8 cellular contexts compared by ENCODE assay signal in the genomic region with DNA sequence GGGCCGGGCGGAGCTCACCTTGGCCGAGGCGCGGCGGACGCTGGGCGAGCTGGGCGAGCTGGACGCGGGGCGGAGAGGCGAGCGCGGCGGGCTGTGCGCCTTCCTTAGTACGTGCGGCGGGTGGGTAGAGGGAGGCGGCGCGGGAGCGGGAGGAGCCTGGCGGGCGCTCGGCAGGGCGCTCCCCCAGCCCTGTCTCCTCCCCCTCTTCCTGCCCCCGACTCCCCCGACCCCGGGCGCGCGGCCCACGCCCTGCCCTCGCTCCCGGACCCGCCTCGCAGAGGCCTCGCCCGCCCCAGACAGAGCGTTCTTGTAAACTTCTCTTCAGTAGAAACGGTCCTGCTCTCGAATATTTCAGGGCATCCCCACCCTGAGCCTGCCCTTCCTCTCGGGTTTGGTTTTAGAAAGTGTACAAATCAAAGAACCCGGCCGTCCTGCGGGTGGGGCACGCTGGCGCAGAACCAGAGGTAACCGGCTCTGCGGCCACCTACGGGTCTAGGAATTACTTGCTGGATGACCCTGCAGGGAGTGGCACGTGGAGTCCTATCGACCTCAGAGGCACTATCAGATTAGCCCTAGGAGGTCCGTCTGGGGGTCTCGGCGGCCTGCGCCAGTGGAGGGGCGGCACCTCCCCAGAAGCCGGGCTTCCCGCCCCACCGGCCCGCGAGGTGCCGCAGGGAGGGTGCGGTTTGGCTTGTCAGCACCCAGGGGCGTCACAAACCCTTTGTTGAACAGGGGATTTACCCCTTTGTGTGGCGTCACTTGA. TPM values are rescaled to one million over a fixed set of nuclear protein-coding genes. Genes with fewer than 3 reads are reported as not detected.
DNase-seq lines count a peak whose midpoint lies in the region; ATAC-seq and TF ChIP-seq lines count a peak whose summit lies in the region.

A gene with protein sequence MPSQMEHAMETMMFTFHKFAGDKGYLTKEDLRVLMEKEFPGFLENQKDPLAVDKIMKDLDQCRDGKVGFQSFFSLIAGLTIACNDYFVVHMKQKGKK (minus strand): TSS at position 126 of the 763 bp plus-strand sequence. CDS start 7,629 bp downstream, outside the sequence.

- peaks cover 19% of the 10 kb centered on the region for H3K79me2 ChIP-seq in H9 (ENCODE audit: insufficient read depth, low read length)

- no peak within 1 kb of the TSS for H4K8ac ChIP-seq in H9 (replicated peaks; ENCODE audit: insufficient read length, low read depth, low read length)

- intact Hi-C loops in transverse colon (cut with DNase I; ENCODE audit: low total_unique reads) = loop anchor here (2.0 kb wide), 1 partner anchor 61 kb away; no protein-coding TSS in a partner anchor

- H2BK15ac ChIP-seq in H9 (ENCODE audit: low read depth, low read length) = no peak within 1 kb of the TSS

- H3K9ac ChIP-seq in H9 (ENCODE audit: extremely low read depth, insufficient read length, low read length) = peak within 1 kb of the TSS; percentile 77

- CTCF ChIA-PET in AG04449 (lab: Yijun Ruan, JAX) = interaction anchor here (1.7 to 17.4 kb wide), 4 partner anchors 8 to 58 kb away, joined by 9 to 605 read pairs (median 10); no protein-coding TSS in a partner anchor

- H2BK20ac ChIP-seq in H9 (ENCODE audit: low read depth, low read length, poor library complexity, severe bottlenecking) = no peak within 1 kb of the TSS

- peak within 1 kb of the TSS; percentile 18 for H3K27ac ChIP-seq in H9 (ENCODE audit: insufficient read length, low read depth, low read length)
- H3K27ac ChIP-seq in SJCRH30 = peak within 1 kb of the TSS; percentile 47
- H3K27ac ChIP-seq in transverse colon = peak within 1 kb of the TSS; percentile 93 to 97 (median 94)

- peak within 1 kb of the TSS; percentile 80 for H3K14ac ChIP-seq in H9 (ENCODE audit: insufficient read depth, low read length)

- H3K4me3 ChIP-seq in AG04449 (ENCODE audit: low read depth, low read length) (peak within 1 kb of the TSS; percentile 94), SJCRH30 (peak within 1 kb of the TSS; percentile 68), transverse colon (peak within 1 kb of the TSS; percentile 63 to 84 (median 68))

- H2BK120ac ChIP-seq in H9 (ENCODE audit: low read depth, low read length, poor library complexity, severe bottlenecking) = no peak within 1 kb of the TSS

- no peak within 1 kb of the TSS for H3K23ac ChIP-seq in H9 (ENCODE audit: insufficient read length, low read depth, low read length)

- peak within 1 kb of the TSS; percentile 89 for H3K4me2 ChIP-seq in H9 (ENCODE audit: insufficient read depth, insufficient read length, low read length)

- peak within 1 kb of the TSS; percentile 88 to 95 for H3K4me3 Mint-ChIP-seq in H9

- TF ChIP-seq EP300 in transverse colon (IDR thresholded peaks at IDR 0.05; ENCODE audit: low read depth) = no peak

- H2BK5ac ChIP-seq in H9 (ENCODE audit: insufficient read length, low read length) = no peak within 1 kb of the TSS

- H3K4me1 Mint-ChIP-seq in H9 = peaks cover 32 to 46% of the 10 kb centered on the region in 2 experiments

- H3K36me3 ChIP-seq in SJCRH30 (no peaks in the 10 kb centered on the region), transverse colon (no peaks in the 10 kb centered on the region)

- no peaks in the 10 kb centered on the region for H3K36me3 Mint-ChIP-seq in H9 (ENCODE audit: insufficient read depth in 1 of 3, low read depth in 3 of 3)

- H3K27me3 Mint-ChIP-seq in H9 (ENCODE audit: low read depth) = peaks cover 8% of the 10 kb centered on the region

- POLR2A ChIA-PET in AG04449 (lab: Yijun Ruan, JAX) = interaction anchor here (1.0 to 2.5 kb wide), 4 partner anchors 13 to 58 kb away, joined by 3 to 13 read pairs (median 7); no protein-coding TSS in a partner anchor

- DNase-seq in AG04449 (ENCODE audit: low read depth, low spot score) = no peak
- DNase-seq in H9 = peak; percentile 70
- peak; percentile 60 to 66 for DNase-seq in SJCRH30
- peak; percentile 58 for DNase-seq in activated gamma-delta T cell treated with anti-CD3 and anti-CD28 coated beads, Interleukin-2, amount 50 U/mL, for 16 hours (ENCODE audit: low read depth)
- peak; percentile 65 for DNase-seq in foreskin melanocyte
- no peak for DNase-seq in omental fat pad (ENCODE audit: low spot score)
- DNase-seq in transverse colon = peak; percentile 91
- no peak for DNase-seq in GDM1 (lab: John Stamatoyannopoulos, UW)

- H3K27me3 ChIP-seq in H9 (ENCODE audit: insufficient read depth, low read length) = no peaks in the 10 kb centered on the region
- H3K27me3 ChIP-seq in SJCRH30 = no peaks in the 10 kb centered on the region
- H3K27me3 ChIP-seq in transverse colon = no peaks in the 10 kb centered on the region

- H2AK5ac ChIP-seq in H9 (ENCODE audit: insufficient read length, low read length) = no peak within 1 kb of the TSS

- no peak within 1 kb of the TSS for H2BK12ac ChIP-seq in H9 (ENCODE audit: insufficient read length, low read depth, low read length)

- WGBS in H9 (ENCODE audit: extremely low coverage, insufficient read length, low lambda C conversion rate) = no CpG with 5 or more reads among the region's 69 CpGs
- 1% methylated on average over 40 of the region's 69 CpGs; no CpG with 5 or more reads in 1 of the 2 donors for WGBS in transverse colon (ENCODE audit: low coverage in 1 of 2), 2 donors

- H3K9me3 Mint-ChIP-seq in H9 = no peaks in the 10 kb centered on the region

- TF ChIP-seq CTCF in AG04449 (IDR thresholded peaks at IDR 0.05; ENCODE audit: insufficient read depth, low read length, missing control alignments) (no peak), H9 (conservative IDR thresholded peaks at IDR 0.05) (no peak), omental fat pad (IDR thresholded peaks at IDR 0.05) (no peak), transverse colon (IDR thresholded peaks at IDR 0.05) (peak in 2 of 5 experiments; percentile 14 to 31)

- peak within 1 kb of the TSS; percentile 19 for H4K5ac ChIP-seq in H9 (ENCODE audit: insufficient read length, low read depth, low read length)

- H3K18ac ChIP-seq in H9 (ENCODE audit: insufficient read length, low read depth, low read length) = peak within 1 kb of the TSS; percentile 71

- no peaks in the 10 kb centered on the region for H3K79me1 ChIP-seq in H9 (ENCODE audit: insufficient read depth, low read depth, low read length, poor library complexity, severe bottlenecking)

- H2AFZ ChIP-seq in H9 (ENCODE audit: low read length) = no peak within 1 kb of the TSS

- H3T11ph ChIP-seq in H9 (ENCODE audit: low read length) = no peak within 1 kb of the TSS

- peaks cover 21% of the 10 kb centered on the region for H3K23me2 ChIP-seq in H9 (ENCODE audit: insufficient read length, low read depth, low read length, poor library complexity, severe bottlenecking)

- peak within 1 kb of the TSS; percentile 19 for H4K91ac ChIP-seq in H9 (ENCODE audit: insufficient read length, low read depth, low read length)

- H3K4me1 ChIP-seq in H9 (ENCODE audit: insufficient read depth, low read length) (peaks cover 12% of the 10 kb centered on the region; the same call in 1 of the 2 replicates), SJCRH30 (peaks cover 49% of the 10 kb centered on the region), transverse colon (peaks cover 32 to 60% (median 48%) of the 10 kb centered on the region in 4 donors)

- H4K20me1 ChIP-seq in H9 (ENCODE audit: control insufficient read depth, insufficient read depth, insufficient read length) = no peaks in the 10 kb centered on the region

- peak; percentile 90 for TF ChIP-seq POLR2A in transverse colon (IDR thresholded peaks at IDR 0.05)

- peak within 1 kb of the TSS in 2 of 3 experiments; percentile 86 to 93; a peak in 3 of 7 replicates for H3K27ac Mint-ChIP-seq in H9

- in situ Hi-C loops in transverse colon (cut with MboI; ENCODE audit: low pct_ligation_motif_present in 1 of 4, low pct_unique_long_range_greater_than_20kb in 1 of 4, low sequenced_read_pairs in 3 of 4) = no loop called here

- H3K9me3 ChIP-seq in H9 (ENCODE audit: control insufficient read depth, low read depth, low read length) (no peaks in the 10 kb centered on the region), SJCRH30 (replicated peaks) (no peaks in the 10 kb centered on the region), transverse colon (no peaks in the 10 kb centered on the region)

- peak; percentile 56 for ATAC-seq in omental fat pad (ENCODE audit: low FRiP score)

- no peak within 1 kb of the TSS for H3K56ac ChIP-seq in H9 (ENCODE audit: insufficient read length, low read depth, low read length)

- H3K4ac ChIP-seq in H9 (ENCODE audit: low read depth, low read length) = no peak within 1 kb of the TSS

RNA-seq across cellular contexts. Expression of the gene that starts here (rescaled TPM):
- 160 and 162 TPM in 2 replicates for total RNA-seq in H9 (2021)
- 36.4 and 38.3 TPM in 2 replicates for total RNA-seq in SJCRH30 (2014; rRNA removed; shearing (Covaris generic))
- 100 to 1,000 TPM; 127 to 351 (median 161) TPM for total RNA-seq in omental fat pad
- 100 to 1,000 TPM in 3 of 4 donors, 10 to 100 TPM in 1; 59.1 to 289 (median 251) TPM for total RNA-seq in transverse colon

Comparison
In these comparisons a context has a peak if more than half of its experiments do, and no peak if none do; other contexts are left out.
1. DNase-seq: peak in H9 (single experiment), SJCRH30 (2 of 2), activated gamma-delta T cell treated with anti-CD3 and anti-CD28 coated beads, Interleukin-2, amount 50 U/mL, for 16 hours (single experiment), foreskin melanocyte (single experiment) and transverse colon (single experiment); none in AG04449 (single experiment), omental fat pad (single experiment) and GDM1 (single experiment).
2. H3K27ac ChIP-seq: peak in every context shown above with its lines; median percentile 94 in transverse colon; 47 in SJCRH30; 18 in H9.
3. Peak in every context shown above with its lines, with median percentiles within 50 percentile points of each other: H3K4me3 ChIP-seq.